In genomic region chr21:42125571-42126544, GRCh38 we compare ENCODE assay signal across 8 cellular contexts. TPM values are rescaled to one million over a fixed set of nuclear protein-coding genes. Genes with fewer than 3 reads are reported as not detected.
A peak's percentile ranks its signal among the peaks of the same experiment; 100 is the strongest.
DNase-seq lines count a peak whose midpoint lies in the region; ATAC-seq and TF ChIP-seq lines count a peak whose summit lies in the region.

No MANE protein-coding gene starts in this region.

- H2AFZ ChIP-seq in OCI-LY7 (ENCODE audit: low read length): no peak overlapping the region

- H4K20me1 ChIP-seq in OCI-LY7 (ENCODE audit: insufficient read depth, low read length): no peaks in the 10 kb centered on the region

- H3K27me3 Mint-ChIP-seq in activated naive CD4-positive, alpha-beta T cell treated with anti-CD3 and anti-CD28 coated beads for 36 hours (ENCODE audit: low read depth): peaks cover 25% of the 10 kb centered on the region

- no peak overlapping the region for H3K27ac Mint-ChIP-seq in activated naive CD4-positive, alpha-beta T cell treated with anti-CD3 and anti-CD28 coated beads for 36 hours

- H3K27me3 ChIP-seq in A673 (replicated peaks; ENCODE audit: insufficient read depth, low read depth, low read length, poor library complexity) (no peaks in the 10 kb centered on the region), H7 (ENCODE audit: control insufficient read depth, insufficient read depth, low read length) (no peaks in the 10 kb centered on the region), foreskin keratinocyte (peaks cover 25% of the 10 kb centered on the region)

- H3K27ac ChIP-seq in A673 (ENCODE audit: low read depth, low read length, poor library complexity, severe bottlenecking) (no peak overlapping the region), OCI-LY7 (ENCODE audit: low read depth, low read length, poor library complexity, severe bottlenecking) (peak overlapping the region; percentile 45), foreskin keratinocyte (no peak overlapping the region)

- H3K36me3 Mint-ChIP-seq in activated naive CD4-positive, alpha-beta T cell treated with anti-CD3 and anti-CD28 coated beads for 36 hours (ENCODE audit: low read depth): no peaks in the 10 kb centered on the region

- peak; percentile 38 for ATAC-seq in foreskin keratinocyte

- DNase-seq in A673 (ENCODE audit: low spot score) (peak; percentile 30), H7 (peak; percentile 82), OCI-LY7 (ENCODE audit: low spot score) (peak; percentile 64), foreskin keratinocyte (peak in 1 of 2 donors; percentile 45), mesenteric fat pad (ENCODE audit: low spot score) (no peak), NCI-H187 (lab: John Stamatoyannopoulos, UW) (no peak), SKM-1 (lab: John Stamatoyannopoulos, UW; ENCODE audit: unreplicated experiment) (no peak)
- DNase-seq in activated naive CD4-positive, alpha-beta T cell treated with anti-CD3 and anti-CD28 coated beads for 36 hours: no peak

- H3K9me3 ChIP-seq in A673 (ENCODE audit: low read depth, low read length, poor library complexity, severe bottlenecking) (no peaks in the 10 kb centered on the region), OCI-LY7 (ENCODE audit: low read length) (no peaks in the 10 kb centered on the region)

- peaks cover 18% of the 10 kb centered on the region; the same call in 1 of the 2 replicates for H3K79me2 ChIP-seq in OCI-LY7 (ENCODE audit: insufficient read depth, low read depth, low read length)

- H3K9me3 Mint-ChIP-seq in activated naive CD4-positive, alpha-beta T cell treated with anti-CD3 and anti-CD28 coated beads for 36 hours: no peaks in the 10 kb centered on the region

- intact Hi-C loops in A673 (cut with micrococcal nuclease; ENCODE audit: unreplicated experiment): no loop called here
- intact Hi-C loops in OCI-LY7 (cut with micrococcal nuclease; ENCODE audit: unreplicated experiment): no loop called here
- intact Hi-C loops in activated naive CD4-positive, alpha-beta T cell treated with anti-CD3 and anti-CD28 coated beads for 36 hours (cut with micrococcal nuclease): no loop called here

- BruUV-seq in A673 (replicated peaks; lab: Mats Ljungman, UMichigan) (no TSS peak), OCI-LY7 (replicated peaks; lab: Mats Ljungman, UMichigan) (no TSS peak)

- H3K4me3 ChIP-seq in A673 (ENCODE audit: low read depth, low read length, poor library complexity, severe bottlenecking) (no peak overlapping the region), H7 (ENCODE audit: insufficient read depth, low read depth, low read length) (no peak overlapping the region), OCI-LY7 (ENCODE audit: low read depth, low read length, poor library complexity, severe bottlenecking) (peak overlapping the region; percentile 17)

- no peaks in the 10 kb centered on the region for H3K4me1 Mint-ChIP-seq in activated naive CD4-positive, alpha-beta T cell treated with anti-CD3 and anti-CD28 coated beads for 36 hours (ENCODE audit: low read depth)

- no peaks in the 10 kb centered on the region for H3K36me3 ChIP-seq in A673 (ENCODE audit: insufficient read depth, low read length, poor library complexity, severe bottlenecking)
- H3K36me3 ChIP-seq in H7 (replicated peaks; ENCODE audit: control insufficient read depth, insufficient read depth, low read length): no peaks in the 10 kb centered on the region
- H3K36me3 ChIP-seq in OCI-LY7 (ENCODE audit: insufficient read depth, low read length): peaks cover 37% of the 10 kb centered on the region

- CTCF ChIA-PET in A673 (lab: Charles Lee): interaction anchor here (0.6 to 0.8 kb wide), 4 partner anchors 19 to 582 kb away, joined by 3 to 5 read pairs (median 3); no protein-coding TSS in a partner anchor
- CTCF ChIA-PET in OCI-LY7 (lab: Charles Lee; ENCODE audit: unreplicated experiment): interaction anchor here (0.6 kb wide), 1 partner anchor 108 kb away, joined by 3 read pairs; no protein-coding TSS in a partner anchor
- CTCF ChIA-PET in activated naive CD4-positive, alpha-beta T cell treated with anti-CD3 and anti-CD28 coated beads for 36 hours (lab: Charles Lee): interaction anchor here (1.7 kb wide), 1 partner anchor 18 kb away, joined by 5 read pairs; no protein-coding TSS in a partner anchor

- H3K4me3 Mint-ChIP-seq in activated naive CD4-positive, alpha-beta T cell treated with anti-CD3 and anti-CD28 coated beads for 36 hours: no peak overlapping the region

- POLR2A ChIA-PET in A673 (lab: Charles Lee; ENCODE audit: low non-redundant PET) (no interaction called here), OCI-LY7 (lab: Charles Lee) (interaction anchor here (1.2 kb wide), 1 partner anchor 61 kb away, joined by 4 read pairs; no protein-coding TSS in a partner anchor)

- H3K4me1 ChIP-seq in A673 (ENCODE audit: insufficient read depth, low read length, poor library complexity, severe bottlenecking): no peaks in the 10 kb centered on the region
- H3K4me1 ChIP-seq in OCI-LY7 (ENCODE audit: insufficient read depth, low read length, poor library complexity, severe bottlenecking): peaks cover 70% of the 10 kb centered on the region
- no peaks in the 10 kb centered on the region for H3K4me1 ChIP-seq in foreskin keratinocyte

- H3K4me2 ChIP-seq in OCI-LY7 (ENCODE audit: low read length): peak overlapping the region; percentile 48

- no peak for TF ChIP-seq CTCF in A673 (conservative IDR thresholded peaks at IDR 0.05; ENCODE audit: low read depth, low read length)
- peak; percentile 52 for TF ChIP-seq CTCF in OCI-LY7 (conservative IDR thresholded peaks at IDR 0.05; ENCODE audit: low read length)
- TF ChIP-seq CTCF in foreskin keratinocyte (conservative IDR thresholded peaks at IDR 0.05): peak; percentile 57

- H3K9me2 ChIP-seq in OCI-LY7 (ENCODE audit: insufficient read depth, low read length): no peaks in the 10 kb centered on the region

RNA-seq across cellular contexts. Expression of gene UMODL1, which starts 54.7 kb away (rescaled TPM):
- total RNA-seq in A673 (2021) (not detected in 2 replicates), OCI-LY7 (2022) (7.4 and 10.0 TPM in 2 replicates), foreskin keratinocyte (not detected in 2 replicates), mesenteric fat pad (not detected)
- total RNA-seq in H7 (2014; rRNA removed; shearing (Covaris generic)): 0.73 TPM in 1 of 2 replicates, not detected in the other
- 6.6 and 12.3 TPM in 2 replicates for total RNA-seq in OCI-LY7 (2014; rRNA removed; shearing (Covaris generic))
- polyA plus RNA-seq in foreskin keratinocyte: not detected in 2 replicates
- total RNA-seq in activated naive CD4-positive, alpha-beta T cell treated with anti-CD3 and anti-CD28 coated beads for 36 hours: not detected

Comparison
In these comparisons a context has a peak if more than half of its experiments do, and no peak if none do; other contexts are left out.
1. DNase-seq: peak in A673 (single experiment), H7 (single experiment) and OCI-LY7 (single experiment); none in activated naive CD4-positive, alpha-beta T cell treated with anti-CD3 and anti-CD28 coated beads for 36 hours (single experiment), mesenteric fat pad (single experiment), NCI-H187 (0 of 2) and SKM-1 (single experiment).